In the genomic region with DNA sequence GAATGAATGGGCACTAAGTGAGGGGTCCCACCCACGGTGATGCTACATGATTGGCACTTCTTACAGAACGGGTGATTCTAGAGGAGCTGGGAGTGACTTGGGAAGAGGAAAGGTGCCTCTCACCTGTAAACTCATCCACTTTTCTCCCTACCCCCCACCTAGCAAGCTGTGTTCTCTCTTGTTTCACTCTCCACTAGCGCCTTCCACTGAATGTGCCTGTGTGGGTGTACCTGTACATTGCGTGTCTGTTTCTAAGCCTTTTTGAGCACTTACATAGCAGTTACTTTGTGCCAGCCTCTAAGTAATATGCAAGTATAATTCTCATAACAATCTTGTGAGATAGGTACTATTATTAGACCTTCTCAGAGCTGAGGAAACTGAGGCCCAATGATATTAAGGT, we compare ENCODE assay signal across 17 cellular contexts.
"Had no signal": no experiment of that assay in that cellular context is flagged by ENCODE, and none has a peak within 500 bp of the region (broad histone marks: within the 10 kb centered on the region; RNA-seq: fewer than 3 reads in every experiment).

No MANE protein-coding gene starts in this region.

- H3K4me3 ChIP-seq: K562, SJSA1, SK-N-MC had no signal

- H3K27ac ChIP-seq: HL-60, KMS-11, SJSA1, SK-N-MC had no signal

- ATAC-seq: K562, Panc1, PC-3, Right ventricle myocardium inferior had no signal

- DNase-seq: Kasumi-1; MM.1S; NCI-H1694; NCI-H2171 treated with DMSO at 0.1 percent for 48 hours; NCI-H446 treated with DMSO at 0.1 percent for 48 hours; NCI-H526; NCI-H82; NK-92 treated with Interleukin-12 subunit alpha and Interleukin-12 subunit beta, amount 100 ng/mL, for 24 hours; PC-3; SIG-M5 had no signal

- H3K27me3 ChIP-seq: SJSA1 had no signal
